In the genomic region with DNA sequence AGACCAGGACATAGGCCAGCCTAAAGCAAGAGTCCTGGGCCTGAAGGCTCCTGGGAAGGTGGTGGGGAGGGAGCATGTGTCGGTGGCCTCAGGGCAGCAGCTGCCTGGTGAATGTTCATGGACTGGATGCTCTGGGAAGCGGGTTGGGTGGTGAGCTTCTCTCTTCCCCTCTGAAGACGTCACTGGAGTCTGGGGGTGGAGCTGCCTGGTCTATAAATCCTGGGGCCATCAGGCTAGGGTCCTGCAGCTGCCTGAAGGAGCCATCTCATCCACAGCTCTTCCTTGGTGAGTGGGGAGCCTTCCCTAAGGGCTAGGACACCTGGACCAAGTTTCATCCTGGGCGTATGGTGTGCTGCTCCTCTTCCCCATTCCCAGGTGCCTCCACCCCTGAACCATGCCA, we compare ENCODE assay signal across 12 cellular contexts. TPM values are rescaled to one million over a fixed set of nuclear protein-coding genes. Genes with fewer than 3 reads are reported as not detected.
DNase-seq lines count a peak whose midpoint lies in the region; ATAC-seq and TF ChIP-seq lines count a peak whose summit lies in the region.
"Had no signal": no experiment of that assay in that cellular context is flagged by ENCODE, and none has a peak within 500 bp of the region (broad histone marks: within the 10 kb centered on the region; RNA-seq: fewer than 3 reads in every experiment).

A gene with protein sequence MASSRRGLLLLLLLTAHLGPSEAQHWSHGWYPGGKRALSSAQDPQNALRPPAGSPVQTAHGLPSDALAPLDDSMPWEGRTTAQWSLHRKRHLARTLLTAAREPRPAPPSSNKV (plus strand): TSS at position 242 of the 400 bp plus-strand sequence. CDS start 793 bp downstream, outside the sequence.

- WGBS in esophagus squamous epithelium, 2 donors = 83% methylated on average over 1 to 4 of the region's 4 CpGs
- 74% methylated on average over 4 of the region's 4 CpGs for WGBS in prostate gland

- peak within 1 kb of the TSS in 4 of 8 donors; percentile 2 to 84 (median 24) for H3K4me3 Mint-ChIP-seq in CD4-positive, alpha-beta memory T cell

- no peaks in the 10 kb centered on the region for H3K9me3 ChIP-seq in CD4-positive, alpha-beta memory T cell (ENCODE audit: control insufficient read depth in 1 of 2, low read length in 2 of 2)
- H3K9me3 ChIP-seq in esophagus squamous epithelium = no peaks in the 10 kb centered on the region
- H3K9me3 ChIP-seq in prostate gland = no peaks in the 10 kb centered on the region

- peaks cover 16% of the 10 kb centered on the region for H3K36me3 ChIP-seq in CD4-positive, alpha-beta memory T cell (ENCODE audit: insufficient read depth, low read length)
- H3K36me3 ChIP-seq in esophagus squamous epithelium (peaks cover 8 to 37% (median 12%) of the 10 kb centered on the region in 3 donors), prostate gland (no peaks in the 10 kb centered on the region)

- intact Hi-C loops in CD4-positive, alpha-beta memory T cell (cut with micrococcal nuclease) = no loop called here
- intact Hi-C loops in esophagus squamous epithelium (cut with DNase I) (no loop called here), prostate gland (cut with DNase I) (no loop called here)

- DNase-seq in CD4-positive, alpha-beta memory T cell = no peak
- no peak for DNase-seq in RWPE1 (ENCODE audit: low spot score)
- DNase-seq in esophagus squamous epithelium (lab: John Stamatoyannopoulos, UW) = no peak
- no peak for DNase-seq in prostate gland (ENCODE audit: low spot score)
- DNase-seq in stimulated activated naive CD4-positive, alpha-beta T cell treated with Interleukin-2 at 50 U/mL for 16 hours (lab: John Stamatoyannopoulos, UW) = no peak
- no peak for DNase-seq in NCI-H69 (lab: John Stamatoyannopoulos, UW)
- no peak for DNase-seq in stimulated activated CD4-positive, alpha-beta T cell treated with anti-CD3 and anti-CD28 coated beads, Interleukin-2, amount 100 ng/mL, for 48 hours
- DNase-seq: activated CD4-positive, alpha-beta T cell treated with anti-CD3 and anti-CD28 coated beads, Interleukin-2, amount 50 U/mL, for 4 hours; HCEC 1CT; NCI-H1694 treated with DMSO at 0.1 percent for 48 hours had no signal

- H3K27me3 ChIP-seq in CD4-positive, alpha-beta memory T cell (ENCODE audit: insufficient read depth, low read length) = no peaks in the 10 kb centered on the region
- H3K27me3 ChIP-seq in esophagus squamous epithelium (no peaks in the 10 kb centered on the region), prostate gland (replicated peaks; ENCODE audit: insufficient read depth) (no peaks in the 10 kb centered on the region)

- H3K27me3 Mint-ChIP-seq in CD4-positive, alpha-beta memory T cell = no peaks in the 10 kb centered on the region

- no peak within 1 kb of the TSS for H3K4me3 ChIP-seq in CD4-positive, alpha-beta memory T cell (ENCODE audit: low read length in 2 of 2)
- H3K4me3 ChIP-seq in esophagus squamous epithelium = no peak within 1 kb of the TSS
- no peak within 1 kb of the TSS for H3K4me3 ChIP-seq in prostate gland

- ATAC-seq in HG02852 (IDR thresholded peaks at IDR 0.05; ENCODE audit: unreplicated experiment) = no peak
- ATAC-seq: SK-N-SH treated with all-trans-retinoic acid at 6 μM for 48 hours had no signal

- CTCF ChIA-PET in CD4-positive, alpha-beta memory T cell (lab: Charles Lee; ENCODE audit: partially characterized antibody) = interaction anchor here (2.2 kb wide), 1 partner anchor 10 kb away, joined by 11 read pairs; no protein-coding TSS in a partner anchor
- CTCF ChIA-PET in RWPE1 (lab: Yijun Ruan, JAX) = no interaction called here

- POLR2A ChIA-PET in CD4-positive, alpha-beta memory T cell (lab: Charles Lee; ENCODE audit: partially characterized antibody) = no interaction called here
- POLR2A ChIA-PET in RWPE1 (lab: Yijun Ruan, JAX; ENCODE audit: low non-redundant PET) = no interaction called here

- peaks cover 9 to 38% of the 10 kb centered on the region in 2 donors for H3K36me3 Mint-ChIP-seq in CD4-positive, alpha-beta memory T cell

- peak within 1 kb of the TSS in 6 of 7 donors; percentile 13 to 86 (median 72) for H3K27ac Mint-ChIP-seq in CD4-positive, alpha-beta memory T cell

- H3K27ac ChIP-seq in CD4-positive, alpha-beta memory T cell (ENCODE audit: low read depth, low read length) = no peak within 1 kb of the TSS
- peak within 1 kb of the TSS; percentile 45 for H3K27ac ChIP-seq in RWPE1
- H3K27ac ChIP-seq in esophagus squamous epithelium = peak within 1 kb of the TSS in 3 of 4 donors; percentile 46 to 66 (median 57)
- peak within 1 kb of the TSS; percentile 63 to 73 for H3K27ac ChIP-seq in prostate gland

- no peak for TF ChIP-seq POLR2A in esophagus squamous epithelium (IDR thresholded peaks at IDR 0.05)
- no peak for TF ChIP-seq POLR2A in prostate gland (IDR thresholded peaks at IDR 0.05)

- peaks cover 0 to 4% (median 0%) of the 10 kb centered on the region in 8 donors for H3K9me3 Mint-ChIP-seq in CD4-positive, alpha-beta memory T cell

- peaks cover 15 to 28% (median 16%) of the 10 kb centered on the region in 4 donors for H3K4me1 Mint-ChIP-seq in CD4-positive, alpha-beta memory T cell

- TF ChIP-seq CTCF in RWPE1 (conservative IDR thresholded peaks at IDR 0.05; ENCODE audit: low read depth) = no peak
- TF ChIP-seq CTCF in esophagus squamous epithelium (IDR thresholded peaks at IDR 0.05) = no peak
- no peak for TF ChIP-seq CTCF in prostate gland (IDR thresholded peaks at IDR 0.05)

- peaks cover 26% of the 10 kb centered on the region for H3K4me1 ChIP-seq in CD4-positive, alpha-beta memory T cell (ENCODE audit: insufficient read depth, low read length)
- H3K4me1 ChIP-seq in esophagus squamous epithelium = peaks cover 6 to 47% (median 17%) of the 10 kb centered on the region in 3 donors
- peaks cover 13% of the 10 kb centered on the region for H3K4me1 ChIP-seq in prostate gland (replicated peaks)

RNA-seq across cellular contexts. Expression of the gene that starts here (rescaled TPM):
- total RNA-seq in CD4-positive, alpha-beta memory T cell = 1 to 10 TPM; 1.2 to 1.9 TPM
- not detected for polyA plus RNA-seq in CD4-positive, alpha-beta memory T cell
- total RNA-seq in esophagus squamous epithelium (not detected), prostate gland (not detected)
